ENCODE assay signal across 10 cellular contexts in genomic region chr17:73953206-73954033, GRCh38.
DNase-seq lines count a peak whose midpoint lies in the region; ATAC-seq and TF ChIP-seq lines count a peak whose summit lies in the region.
"Had no signal": no experiment of that assay in that cellular context is flagged by ENCODE, and none has a peak within 500 bp of the region (broad histone marks: within the 10 kb centered on the region; RNA-seq: fewer than 3 reads in every experiment).

No MANE protein-coding gene starts in this region.

- H2AK5ac ChIP-seq in neuronal stem cell (ENCODE audit: low read depth, low read length): peak overlapping the region; percentile 26

- no peak for ATAC-seq in upper lobe of left lung (ENCODE audit: low FRiP score in 2 of 2)
- no peak for ATAC-seq in HG03175 (IDR thresholded peaks at IDR 0.05; ENCODE audit: unreplicated experiment)

- DNase-seq in esophagus muscularis mucosa (ENCODE audit: extremely low spot score) (no peak), neuronal stem cell (ENCODE audit: low spot score) (no peak), kidney glomerular epithelial cell (lab: John Stamatoyannopoulos, UW) (no peak), upper lobe of left lung (no peak)
- DNase-seq: NCI-H1694 had no signal

- WGBS in esophagus muscularis mucosa: 64% methylated on average over 12 of the region's 12 CpGs
- 100% methylated on average over 1 to 7 of the region's 12 CpGs for WGBS in neuronal stem cell (ENCODE audit: extremely low coverage in 2 of 2, insufficient read length in 2 of 2, insufficient replicate concordance in 1 of 2), 2 donors
- WGBS in upper lobe of left lung, 2 donors: 64 to 69% methylated on average over 12 of the region's 12 CpGs

- no peak for TF ChIP-seq POLR2A in esophagus muscularis mucosa (IDR thresholded peaks at IDR 0.05; ENCODE audit: low read depth)
- no peak for TF ChIP-seq POLR2A in upper lobe of left lung (IDR thresholded peaks at IDR 0.05)

- TF ChIP-seq CTCF in esophagus muscularis mucosa (IDR thresholded peaks at IDR 0.05) (no peak), upper lobe of left lung (IDR thresholded peaks at IDR 0.05) (no peak)

- H3K18ac ChIP-seq in neuronal stem cell (ENCODE audit: low read length): peak overlapping the region; percentile 96

- H3K27ac ChIP-seq in HUES48 (ENCODE audit: low read depth, low read length) (no peak overlapping the region), esophagus muscularis mucosa (replicated peaks in 1 of 4) (no peak overlapping the region), neuronal stem cell (replicated peaks; ENCODE audit: low read length) (no peak overlapping the region), upper lobe of left lung (no peak overlapping the region)
- H3K27ac ChIP-seq: RWPE1 had no signal

- no peak overlapping the region for H2BK5ac ChIP-seq in neuronal stem cell (ENCODE audit: low read length)

- TF ChIP-seq EP300 in esophagus muscularis mucosa (IDR thresholded peaks at IDR 0.05): no peak
- TF ChIP-seq EP300 in upper lobe of left lung (IDR thresholded peaks at IDR 0.05): no peak

- intact Hi-C loops in esophagus muscularis mucosa (cut with DNase I): loop anchor here (10.0 kb wide), 1 partner anchor 529 kb away; no protein-coding TSS in a partner anchor

- peak overlapping the region; percentile 94 for H3K4me2 ChIP-seq in neuronal stem cell (ENCODE audit: insufficient read depth, low read length, poor library complexity, severe bottlenecking)

- H3K23ac ChIP-seq in neuronal stem cell (ENCODE audit: low read depth, low read length, poor library complexity): peak overlapping the region; percentile 38

- peak overlapping the region; percentile 21 for H3K14ac ChIP-seq in neuronal stem cell (ENCODE audit: low read length)

- H3K9me3 ChIP-seq in ES-I3 (ENCODE audit: control insufficient read depth, insufficient read depth, low read length) (no peaks in the 10 kb centered on the region), HUES48 (ENCODE audit: control insufficient read depth, insufficient read depth, low read length) (no peaks in the 10 kb centered on the region), esophagus muscularis mucosa (no peaks in the 10 kb centered on the region), neuronal stem cell (replicated peaks in 1 of 2; ENCODE audit: control insufficient read depth in 2 of 2, insufficient read depth in 1 of 2, low read depth in 1 of 2, low read length in 2 of 2) (peaks cover 0 to 5% of the 10 kb centered on the region in 2 donors), upper lobe of left lung (no peaks in the 10 kb centered on the region)
- H3K9me3 ChIP-seq: MG63 had no signal

- no peak overlapping the region for H2AFZ ChIP-seq in neuronal stem cell (ENCODE audit: low read length)

- H3K79me1 ChIP-seq in neuronal stem cell (ENCODE audit: low read depth, low read length): peaks cover 1% of the 10 kb centered on the region

- H3K27me3 ChIP-seq in HUES48 (ENCODE audit: control insufficient read depth, insufficient read depth, low read length): peaks cover 38% of the 10 kb centered on the region
- H3K27me3 ChIP-seq in esophagus muscularis mucosa: peaks cover 0 to 83% (median 17%) of the 10 kb centered on the region in 4 donors
- H3K27me3 ChIP-seq in neuronal stem cell (ENCODE audit: control insufficient read depth in 3 of 3, insufficient read depth in 3 of 3, low read depth in 1 of 3, low read length in 3 of 3): peaks cover 0 to 43% (median 0%) of the 10 kb centered on the region in 3 experiments
- H3K27me3 ChIP-seq in upper lobe of left lung: peaks cover 0 to 18% (median 8%) of the 10 kb centered on the region in 4 donors
- H3K27me3 ChIP-seq: MG63 had no signal

- no peaks in the 10 kb centered on the region; the same call in 1 of the 2 replicates for H3K4me1 ChIP-seq in ES-I3 (ENCODE audit: insufficient read depth, low read length)
- H3K4me1 ChIP-seq in HUES48 (ENCODE audit: control insufficient read depth, insufficient read depth, low read length): 0 out of 2 replicates have a peak, but pooled peaks cover 6% of the 10 kb centered on the region
- peaks cover 4 to 15% (median 13%) of the 10 kb centered on the region in 4 donors for H3K4me1 ChIP-seq in esophagus muscularis mucosa
- peaks cover 3 to 12% of the 10 kb centered on the region in 2 donors for H3K4me1 ChIP-seq in neuronal stem cell (ENCODE audit: control insufficient read depth in 2 of 2, insufficient read depth in 1 of 2, low read depth in 1 of 2, low read length in 2 of 2)
- H3K4me1 ChIP-seq in upper lobe of left lung: peaks cover 5 to 14% (median 13%) of the 10 kb centered on the region in 4 donors

- H3K36me3 ChIP-seq in ES-I3 (ENCODE audit: insufficient read depth, low read length): no peaks in the 10 kb centered on the region
- no peaks in the 10 kb centered on the region for H3K36me3 ChIP-seq in HUES48 (ENCODE audit: control insufficient read depth, insufficient read depth, low read length)
- H3K36me3 ChIP-seq in esophagus muscularis mucosa: no peaks in the 10 kb centered on the region
- peaks cover 0 to 1% of the 10 kb centered on the region in 2 donors for H3K36me3 ChIP-seq in neuronal stem cell (replicated peaks in 1 of 2; ENCODE audit: control insufficient read depth in 2 of 2, insufficient read depth in 2 of 2, low read length in 2 of 2)
- H3K36me3 ChIP-seq in upper lobe of left lung: no peaks in the 10 kb centered on the region
- H3K36me3 ChIP-seq: MG63 had no signal

- H2BK15ac ChIP-seq in neuronal stem cell (ENCODE audit: low read length): peak overlapping the region; percentile 83

- H3K4me3 ChIP-seq in HUES48 (ENCODE audit: low read depth, low read length): peak overlapping the region; percentile 65
- peak overlapping the region; percentile 31 to 47 (median 41) for H3K4me3 ChIP-seq in esophagus muscularis mucosa
- H3K4me3 ChIP-seq in neuronal stem cell (ENCODE audit: low read length in 2 of 2): peak overlapping the region in 1 of 2 donors; percentile 66
- peak overlapping the region in 2 of 4 donors; percentile 43 to 45 for H3K4me3 ChIP-seq in upper lobe of left lung

- peak overlapping the region; percentile 45 for H4K91ac ChIP-seq in neuronal stem cell (ENCODE audit: low read depth, low read length, poor library complexity)

- no peak overlapping the region for H4K8ac ChIP-seq in neuronal stem cell (ENCODE audit: low read depth, low read length)

- peak overlapping the region; percentile 70 for H3K4ac ChIP-seq in neuronal stem cell (ENCODE audit: low read length)

- H2BK120ac ChIP-seq in neuronal stem cell (ENCODE audit: low read depth, low read length): no peak overlapping the region

- H2BK12ac ChIP-seq in neuronal stem cell (ENCODE audit: low read length): peak overlapping the region; percentile 25

- H3K9ac ChIP-seq in ES-I3 (ENCODE audit: low read depth, low read length): peak overlapping the region; percentile 60; the same call in 1 of the 2 replicates
- no peak overlapping the region for H3K9ac ChIP-seq in HUES48 (ENCODE audit: low read depth, low read length)
- H3K9ac ChIP-seq in neuronal stem cell (ENCODE audit: low read depth, low read length, poor library complexity): no peak overlapping the region
